Comparison of ENCODE assay signal across 1 cellular context in genomic region chr1:28062806-28063205, GRCh38.
TF ChIP-seq lines count a peak whose summit lies in the region.

No MANE protein-coding gene starts in this region.

TF ChIP-seq in K562, 482 proteins besides CTCF, POLR2A, EP300 and RAD21 (continued from another document and continues in another):
- TF ChIP-seq E2F8 (IDR thresholded peaks at IDR 0.05; ENCODE audit: low read depth, partially characterized antibody): no peak
- no peak for TF ChIP-seq GABPB2 (CRISPR knock-in tag; conservative IDR thresholded peaks at IDR 0.05)
- no peak for TF ChIP-seq KHSRP (IDR thresholded peaks at IDR 0.05)
- TF ChIP-seq PKNOX1 (IDR thresholded peaks at IDR 0.05): peak; percentile 64
- no peak for TF ChIP-seq NCOA2 (IDR thresholded peaks at IDR 0.05; ENCODE audit: partially characterized antibody in 2 of 2)
- no peak for TF ChIP-seq ZNF592 (IDR thresholded peaks at IDR 0.05)
- 0 out of 4 replicates have a peak, but pooled peaks of 1 of the 2 experiments have one; percentile 0 for TF ChIP-seq KDM1A (IDR thresholded peaks at IDR 0.05)
- TF ChIP-seq ZNF41 (CRISPR knock-in tag; conservative IDR thresholded peaks at IDR 0.05): no peak
- TF ChIP-seq ZNF780A (CRISPR knock-in tag; IDR thresholded peaks at IDR 0.05): no peak
- no peak for TF ChIP-seq BDP1 (IDR thresholded peaks at IDR 0.05; ENCODE audit: insufficient read depth, insufficient read length)
- no peak for TF ChIP-seq ZBTB2 (IDR thresholded peaks at IDR 0.05)
- TF ChIP-seq MEIS2 (IDR thresholded peaks at IDR 0.05; ENCODE audit: partially characterized antibody): peak; percentile 92
- no peak for TF ChIP-seq HES1 (IDR thresholded peaks at IDR 0.05; ENCODE audit: low read depth)
- no peak for TF ChIP-seq FOXP1 (CRISPR knock-in tag; IDR thresholded peaks at IDR 0.05)
- no peak for TF ChIP-seq NFE2 (IDR thresholded peaks at IDR 0.05; ENCODE audit: low read depth)
- no peak for TF ChIP-seq SRSF7 (optimal IDR thresholded peaks at IDR 0.05; ENCODE audit: low read depth, low read length)
- no peak for TF ChIP-seq UBTF (IDR thresholded peaks at IDR 0.05; ENCODE audit: borderline replicate concordance in 1 of 2, low read depth in 2 of 2, low read length in 2 of 2)
- TF ChIP-seq POLR2H (tag; IDR thresholded peaks at IDR 0.05; ENCODE audit: low read depth): no peak
- no peak for TF ChIP-seq PBX2 (CRISPR knock-in tag; IDR thresholded peaks at IDR 0.05; ENCODE audit: low read depth)
- peak; percentile 60; the same call in 1 of the 2 replicates for TF ChIP-seq PBX2 (tag; conservative IDR thresholded peaks at IDR 0.05; ENCODE audit: low read depth)
- TF ChIP-seq GMEB1 (CRISPR knock-in tag; IDR thresholded peaks at IDR 0.05): no peak
- TF ChIP-seq PTBP1 (IDR thresholded peaks at IDR 0.05; ENCODE audit: low read depth, low read length): no peak
- TF ChIP-seq MYBL2 (IDR thresholded peaks at IDR 0.05; ENCODE audit: low read depth): no peak
- no peak for TF ChIP-seq MYBL2 (CRISPR knock-in tag; IDR thresholded peaks at IDR 0.05; ENCODE audit: borderline replicate concordance)
- TF ChIP-seq STAT5A (IDR thresholded peaks at IDR 0.05; ENCODE audit: borderline replicate concordance, low read length): no peak
- TF ChIP-seq ZBTB33 (CRISPR knock-in tag; IDR thresholded peaks at IDR 0.05): peak; percentile 82
- no peak for TF ChIP-seq NCOR1 (IDR thresholded peaks at IDR 0.05)
- no peak for TF ChIP-seq STAG1 (CRISPR knock-in tag; IDR thresholded peaks at IDR 0.05; ENCODE audit: borderline replicate concordance)
- TF ChIP-seq ZNF75A (CRISPR knock-in tag; IDR thresholded peaks at IDR 0.05): no peak
- no peak for TF ChIP-seq ZNF140 (CRISPR knock-in tag; IDR thresholded peaks at IDR 0.05)
- 0 out of 2 replicates have a peak, but pooled peaks have one; percentile 26 for TF ChIP-seq FOXM1 (IDR thresholded peaks at IDR 0.05; ENCODE audit: low read depth)
- TF ChIP-seq FOXM1 (CRISPR knock-in tag; IDR thresholded peaks at IDR 0.05; ENCODE audit: low read depth): no peak
- TF ChIP-seq TFAP4 (CRISPR knock-in tag; IDR thresholded peaks at IDR 0.05; ENCODE audit: borderline replicate concordance): no peak
- TF ChIP-seq FOXJ2 (tag; IDR thresholded peaks at IDR 0.05): no peak
- no peak for TF ChIP-seq NONO (IDR thresholded peaks at IDR 0.05; ENCODE audit: low read depth in 2 of 2, low read length in 1 of 2)
- no peak for TF ChIP-seq TOE1 (IDR thresholded peaks at IDR 0.05; ENCODE audit: borderline replicate concordance)
- no peak for TF ChIP-seq TOE1 (CRISPR knock-in tag; IDR thresholded peaks at IDR 0.05; ENCODE audit: borderline replicate concordance, low read depth)
- no peak for TF ChIP-seq MXI1 (IDR thresholded peaks at IDR 0.05; ENCODE audit: low read depth, low read length)
- no peak for TF ChIP-seq PURB (CRISPR knock-in tag; IDR thresholded peaks at IDR 0.05; ENCODE audit: low read depth)
